8 cellular contexts compared by ENCODE assay signal in genomic region chr15:80404057-80404718, GRCh38. TPM values are rescaled to one million over a fixed set of nuclear protein-coding genes. Genes with fewer than 3 reads are reported as not detected.
DNase-seq lines count a peak whose midpoint lies in the region; ATAC-seq and TF ChIP-seq lines count a peak whose summit lies in the region.

TSS of gene ARNT2 (plus strand) at chr15:80404382. CDS start at chr15:80404516, 134 bp downstream.

- CTCF ChIA-PET in GM10248 (lab: Yijun Ruan, JAX), result interaction anchor here (1.0 kb wide), 1 partner anchor 15 kb away, joined by 3 read pairs; no protein-coding TSS in a partner anchor

- H2AK5ac ChIP-seq in mesendoderm (ENCODE audit: low read length), result no peak within 1 kb of the TSS

- no CpG with 5 or more reads among the region's 97 CpGs for WGBS in mesendoderm (ENCODE audit: extremely low coverage, insufficient coverage, low lambda C conversion rate)

- peak within 1 kb of the TSS; percentile 18 for H3K4me3 Mint-ChIP-seq in dendritic cell treated with granulocyte-macrophage colony-stimulating factor and Interleukin-4, amounts not matched to agents 40 ng/mL and 50 ng/mL, for 4 days

- H2BK5ac ChIP-seq in mesendoderm (ENCODE audit: low read length), result no peak within 1 kb of the TSS

- H3K18ac ChIP-seq in mesendoderm (ENCODE audit: low read length), result peak within 1 kb of the TSS; percentile 92

- H3K27ac ChIP-seq in mesendoderm (ENCODE audit: low read depth, low read length), result no peak within 1 kb of the TSS
- no peak within 1 kb of the TSS for H3K27ac ChIP-seq in upper lobe of right lung

- peaks cover 7% of the 10 kb centered on the region for H3K4me1 Mint-ChIP-seq in dendritic cell treated with granulocyte-macrophage colony-stimulating factor and Interleukin-4, amounts not matched to agents 40 ng/mL and 50 ng/mL, for 4 days (ENCODE audit: low read depth)

- peaks cover 86% of the 10 kb centered on the region for H3K27me3 Mint-ChIP-seq in dendritic cell treated with granulocyte-macrophage colony-stimulating factor and Interleukin-4, amounts not matched to agents 40 ng/mL and 50 ng/mL, for 4 days

- POLR2A ChIA-PET in GM10248 (lab: Yijun Ruan, JAX), result no interaction called here

- H3K27me3 ChIP-seq in mesendoderm (ENCODE audit: insufficient read depth, low read length, poor library complexity) (no peaks in the 10 kb centered on the region), upper lobe of right lung (peaks cover 8% of the 10 kb centered on the region)

- peak within 1 kb of the TSS; percentile 81 for H3K23ac ChIP-seq in mesendoderm (ENCODE audit: low read length)

- H3K36me3 Mint-ChIP-seq in dendritic cell treated with granulocyte-macrophage colony-stimulating factor and Interleukin-4, amounts not matched to agents 40 ng/mL and 50 ng/mL, for 4 days (ENCODE audit: low read depth), result no peaks in the 10 kb centered on the region

- H3K4me3 ChIP-seq in mesendoderm (ENCODE audit: low read length) (peak within 1 kb of the TSS; percentile 24), upper lobe of right lung (peak within 1 kb of the TSS; percentile 50)

- H3K79me2 ChIP-seq in mesendoderm (ENCODE audit: control insufficient read depth, insufficient read depth, low read length), result no peaks in the 10 kb centered on the region

- H3K4ac ChIP-seq in mesendoderm (ENCODE audit: low read depth, low read length), result peak within 1 kb of the TSS; percentile 72

- peak within 1 kb of the TSS; percentile 30 for H3K4me2 ChIP-seq in mesendoderm (ENCODE audit: low read length)

- no peaks in the 10 kb centered on the region for H3K9me3 Mint-ChIP-seq in dendritic cell treated with granulocyte-macrophage colony-stimulating factor and Interleukin-4, amounts not matched to agents 40 ng/mL and 50 ng/mL, for 4 days

- peak; percentile 71 for ATAC-seq in upper lobe of right lung
- ATAC-seq in GM18868 (IDR thresholded peaks at IDR 0.05; ENCODE audit: unreplicated experiment), result no peak
- no peak for ATAC-seq in GM21619 (IDR thresholded peaks at IDR 0.05; ENCODE audit: unreplicated experiment)
- ATAC-seq in HG03108 (IDR thresholded peaks at IDR 0.05; ENCODE audit: unreplicated experiment), result no peak

- DNase-seq in GM10248 (ENCODE audit: extremely low spot score), result peak; percentile 30
- peak; percentile 0 for DNase-seq in NCI-H460 (ENCODE audit: extremely low read depth, low read depth)
- DNase-seq in mesendoderm, result peak; percentile 41
- peak; percentile 69 for DNase-seq in upper lobe of right lung

- H3K4me1 ChIP-seq in mesendoderm (ENCODE audit: control insufficient read depth, low read depth, low read length) (no peaks in the 10 kb centered on the region), upper lobe of right lung (no peaks in the 10 kb centered on the region)

- H2BK15ac ChIP-seq in mesendoderm (replicated peaks; ENCODE audit: low read depth), result no peak within 1 kb of the TSS

- no peak within 1 kb of the TSS for H4K8ac ChIP-seq in mesendoderm (ENCODE audit: low read depth, low read length)

- H2BK120ac ChIP-seq in mesendoderm (ENCODE audit: low read depth, low read length), result peak within 1 kb of the TSS; percentile 75

- H3K79me1 ChIP-seq in mesendoderm (ENCODE audit: low read length), result no peaks in the 10 kb centered on the region

- no peak within 1 kb of the TSS for H4K5ac ChIP-seq in mesendoderm (ENCODE audit: low read length)

- H3K27ac Mint-ChIP-seq in dendritic cell treated with granulocyte-macrophage colony-stimulating factor and Interleukin-4, amounts not matched to agents 40 ng/mL and 50 ng/mL, for 4 days, result no peak within 1 kb of the TSS

- H3K56ac ChIP-seq in mesendoderm (ENCODE audit: low read length), result peak within 1 kb of the TSS; percentile 86

- H3K36me3 ChIP-seq in mesendoderm (ENCODE audit: control insufficient read depth, insufficient read depth, low read length), result no peaks in the 10 kb centered on the region
- H3K36me3 ChIP-seq in upper lobe of right lung, result no peaks in the 10 kb centered on the region

- H3K9me3 ChIP-seq in upper lobe of right lung, result no peaks in the 10 kb centered on the region

- TF ChIP-seq CTCF in GM10248 (IDR thresholded peaks at IDR 0.05; ENCODE audit: control extremely low read depth, extremely low read depth, low read depth, missing control alignments) (no peak), upper lobe of right lung (IDR thresholded peaks at IDR 0.05) (no peak)

- peak within 1 kb of the TSS; percentile 67 for H3K9ac ChIP-seq in mesendoderm (ENCODE audit: low read length)

- intact Hi-C loops in dendritic cell treated with granulocyte-macrophage colony-stimulating factor and Interleukin-4, amounts not matched to agents 40 ng/mL and 50 ng/mL, for 4 days (cut with micrococcal nuclease), result no loop called here
- intact Hi-C loops in upper lobe of right lung (cut with DNase I), result no loop called here

RNA-seq across cellular contexts. Expression of gene ARNT2, which starts in this region (rescaled TPM):
- total RNA-seq in NCI-H460 (2014; rRNA removed; shearing (Covaris generic)), result 0.78 and 1.0 TPM in 2 replicates
- polyA plus RNA-seq in NCI-H460 (2014; cell fraction: nucleus; rRNA removed), result 0.40 and 0.43 TPM in 2 replicates
- 4.1 TPM for polyA plus RNA-seq in mesendoderm (2013, experiment 1 of 2)
- polyA plus RNA-seq in mesendoderm (2013, experiment 2 of 2), result 4.5 TPM
- 12.9 TPM for total RNA-seq in upper lobe of right lung

Comparison
In these comparisons a context has a peak if more than half of its experiments do, and no peak if none do; other contexts are left out.
1. DNase-seq: peak in every context shown above with its lines; median percentile 69 in upper lobe of right lung; 41 in mesendoderm; 30 in GM10248; 0 in NCI-H460.